In the genomic region with DNA sequence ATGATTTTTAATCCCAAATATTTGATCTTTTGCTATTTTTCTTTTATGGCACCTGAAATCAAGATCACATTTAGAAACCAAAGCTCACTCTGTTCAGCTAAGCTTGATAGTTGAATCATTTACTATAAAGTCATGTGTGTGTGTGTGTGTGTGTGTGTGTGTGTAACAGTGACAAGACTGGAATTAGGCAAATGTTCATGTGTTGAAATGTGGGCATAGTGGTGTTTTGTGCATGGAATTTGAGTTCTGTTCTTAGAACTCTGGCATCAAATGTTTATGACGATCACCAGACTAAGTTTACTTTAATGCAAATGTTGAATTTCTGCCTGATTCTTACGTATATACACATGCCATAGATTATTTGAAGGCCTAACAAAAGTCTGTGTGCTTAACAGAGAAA, we compare ENCODE assay signal across 26 cellular contexts.
"Had no signal": no experiment of that assay in that cellular context is flagged by ENCODE, and none has a peak within 500 bp of the region (broad histone marks: within the 10 kb centered on the region; RNA-seq: fewer than 3 reads in every experiment).

No MANE protein-coding gene starts in this region.

- H3K27ac ChIP-seq: breast epithelium, esophagus muscularis mucosa, heart left ventricle, left ventricle myocardium inferior, neutrophil, ovary had no signal

- H3K27ac Mint-ChIP-seq: activated CD4-positive, alpha-beta T cell treated with anti-CD3 and anti-CD28 coated beads for 36 hours; activated naive CD4-positive, alpha-beta T cell treated with anti-CD3 and anti-CD28 coated beads for 36 hours; activated naive CD8-positive, alpha-beta T cell treated with anti-CD3 and anti-CD28 coated beads for 36 hours; dendritic cell treated with granulocyte-macrophage colony-stimulating factor and Interleukin-4, amounts not matched to agents 40 ng/mL and 50 ng/mL, for 4 days; progenitor cell of endocrine pancreas; T-helper 2 cell treated with Interferon-gamma antibody and Interleukin-4, amounts not matched to agents 5 μg/mL and 100 μg/mL, for 36 hours had no signal

- FAIRE-seq: islet of Langerhans, small intestine had no signal

- H3K4me1 ChIP-seq: breast epithelium, esophagus muscularis mucosa, heart left ventricle, left ventricle myocardium inferior had no signal

- H3K9me3 Mint-ChIP-seq: dendritic cell treated with granulocyte-macrophage colony-stimulating factor and Interleukin-4, amounts not matched to agents 40 ng/mL and 50 ng/mL, for 4 days had no signal

- H3K27me3 Mint-ChIP-seq: activated CD4-positive, alpha-beta T cell treated with anti-CD3 and anti-CD28 coated beads for 36 hours; activated naive CD8-positive, alpha-beta T cell treated with anti-CD3 and anti-CD28 coated beads for 36 hours; dendritic cell treated with granulocyte-macrophage colony-stimulating factor and Interleukin-4, amounts not matched to agents 40 ng/mL and 50 ng/mL, for 4 days had no signal

- H3K4me3 Mint-ChIP-seq: activated CD4-positive, alpha-beta T cell treated with anti-CD3 and anti-CD28 coated beads for 36 hours; activated naive CD4-positive, alpha-beta T cell treated with anti-CD3 and anti-CD28 coated beads for 36 hours; activated naive CD8-positive, alpha-beta T cell treated with anti-CD3 and anti-CD28 coated beads for 36 hours; dendritic cell treated with granulocyte-macrophage colony-stimulating factor and Interleukin-4, amounts not matched to agents 40 ng/mL and 50 ng/mL, for 4 days; nephron; T-helper 2 cell treated with Interferon-gamma antibody and Interleukin-4, amounts not matched to agents 5 μg/mL and 100 μg/mL, for 36 hours had no signal

- H3K36me3 ChIP-seq: breast epithelium, esophagus muscularis mucosa, heart left ventricle, left ventricle myocardium inferior, neutrophil, ovary, tibial nerve had no signal

- H3K9me3 ChIP-seq: neutrophil, ovary had no signal

- ATAC-seq: activated CD4-positive, alpha-beta T cell treated with anti-CD3 and anti-CD28 coated beads for 36 hours; heart left ventricle; sciatic nerve had no signal

- H3K4me3 ChIP-seq: breast epithelium, esophagus muscularis mucosa, heart left ventricle, left ventricle myocardium inferior, lung, ovary, tibial nerve had no signal

- DNase-seq: activated CD4-positive, alpha-beta T cell treated with anti-CD3 and anti-CD28 coated beads for 36 hours; activated CD4-positive, CD25-positive, alpha-beta regulatory T cell; activated naive CD4-positive, alpha-beta T cell treated with anti-CD3 and anti-CD28 coated beads for 36 hours; activated naive CD8-positive, alpha-beta T cell treated with anti-CD3 and anti-CD28 coated beads for 36 hours; activated T-cell treated with anti-CD3 and anti-CD28 coated beads for 4 hours; amygdala; central memory CD4-positive, alpha-beta T cell; foreskin fibroblast; left ventricle myocardium inferior; small intestine; stimulated activated CD4-positive, alpha-beta T cell treated with anti-CD3 and anti-CD28 coated beads, Interleukin-2, amount 100 ng/mL, for 24 hours; stimulated activated naive CD4-positive, alpha-beta T cell; T-helper 1 cell had no signal

- H3K4me1 Mint-ChIP-seq: activated CD4-positive, alpha-beta T cell treated with anti-CD3 and anti-CD28 coated beads for 36 hours; activated naive CD8-positive, alpha-beta T cell treated with anti-CD3 and anti-CD28 coated beads for 36 hours had no signal

- H3K36me3 Mint-ChIP-seq: activated naive CD8-positive, alpha-beta T cell treated with anti-CD3 and anti-CD28 coated beads for 36 hours had no signal

- H3K27me3 ChIP-seq: breast epithelium, esophagus muscularis mucosa, heart left ventricle, ovary, tibial nerve had no signal
